In the genomic region with DNA sequence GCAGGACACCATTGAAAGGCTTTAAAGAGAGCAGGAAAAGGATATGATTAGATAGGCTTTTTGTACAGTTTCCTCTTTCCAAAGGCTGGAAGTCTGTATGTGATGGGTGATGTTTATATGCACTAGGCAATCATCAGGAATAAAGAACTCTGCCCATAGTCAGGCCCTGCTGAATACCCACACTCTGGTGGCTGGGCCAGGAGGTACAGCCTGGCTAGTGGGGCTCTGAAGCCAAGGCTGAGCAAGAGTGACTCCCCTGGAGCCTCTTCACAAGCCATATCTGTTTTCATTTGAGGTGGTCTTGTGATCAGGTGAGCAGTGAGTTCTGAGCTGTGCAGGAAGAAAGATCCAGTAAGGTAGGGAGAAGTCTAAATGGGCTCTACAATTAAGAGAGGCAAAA, we compare ENCODE assay signal across 31 cellular contexts.
"Had no signal": no experiment of that assay in that cellular context is flagged by ENCODE, and none has a peak within 500 bp of the region (broad histone marks: within the 10 kb centered on the region; RNA-seq: fewer than 3 reads in every experiment).

No MANE protein-coding gene starts in this region.

- H3K27ac Mint-ChIP-seq: activated naive CD8-positive, alpha-beta T cell; mesothelial cell of epicardium; naive B cell; nephron progenitor cell had no signal

- H3K36me3 Mint-ChIP-seq: activated naive CD8-positive, alpha-beta T cell; immature natural killer cell; mesothelial cell of epicardium; naive B cell had no signal

- H3K9me3 ChIP-seq: gastroesophageal sphincter, pancreas, prostate gland, sigmoid colon, thoracic aorta had no signal

- H3K4me3 ChIP-seq: gastroesophageal sphincter, hepatocyte, pancreas, prostate gland, sigmoid colon, thoracic aorta had no signal

- H3K79me2 ChIP-seq: hepatocyte had no signal

- H3K27ac ChIP-seq: gastroesophageal sphincter, hepatocyte, pancreas, prostate gland, sigmoid colon, thoracic aorta, VCaP had no signal

- H3K4me1 Mint-ChIP-seq: immature natural killer cell, mesothelial cell of epicardium, naive B cell, nephron progenitor cell had no signal

- ATAC-seq: activated CD4-positive, CD25-positive, alpha-beta regulatory T cell treated with anti-CD3 and anti-CD28 coated beads, Interleukin-2, amount 50 U/mL, for 24 hours; gastroesophageal sphincter; left colon; pancreas had no signal

- H3K27me3 ChIP-seq: gastroesophageal sphincter, pancreas, sigmoid colon had no signal

- H3K4me1 ChIP-seq: pancreas, prostate gland, sigmoid colon had no signal

- H3K4me3 Mint-ChIP-seq: activated naive CD8-positive, alpha-beta T cell; immature natural killer cell; mesothelial cell of epicardium; naive B cell; nephron progenitor cell had no signal

- H3K9me3 Mint-ChIP-seq: immature natural killer cell, mesothelial cell of epicardium, naive B cell, nephron progenitor cell had no signal

- H3K36me3 ChIP-seq: gastroesophageal sphincter, pancreas, prostate gland, sigmoid colon, thoracic aorta had no signal

- DNase-seq: activated CD4-positive, alpha-beta T cell treated with anti-CD3 and anti-CD28 coated beads for 48 hours; activated CD4-positive, alpha-beta T cell treated with anti-CD3 and anti-CD28 coated beads, Interleukin-2, amount 50 U/mL, for 48 hours; activated CD8-positive, alpha-beta memory T cell treated with anti-CD3 and anti-CD28 coated beads for 24 hours; activated effector memory CD4-positive, alpha-beta T cell treated with Interleukin-2 at 50 U/mL for 16 hours; activated naive CD4-positive, alpha-beta T cell treated with Interleukin-2 at 50 U/mL for 16 hours; anterior cingulate cortex; dermis blood vessel endothelial cell; effector CD8-positive, alpha-beta T cell; erythroblast; immature natural killer cell; kidney; left colon; naive B cell; nephron progenitor cell; pancreas; retina; sigmoid colon; small intestine; stimulated activated CD4-positive, alpha-beta T cell treated with anti-CD3 and anti-CD28 coated beads, Interleukin-4, amount 100 ng/mL, for 4 hours; stimulated activated CD8-positive, alpha-beta memory T cell treated with anti-CD3 and anti-CD28 coated beads, Interleukin-4, amount 100 ng/mL, for 48 hours; stimulated activated naive CD4-positive, alpha-beta T cell; T-helper 9 cell; trophoblast cell had no signal

- H2AFZ ChIP-seq: hepatocyte had no signal
